Comparison of ENCODE assay signal across 25 cellular contexts in genomic region chr4:69735119-69735518, GRCh38. TPM values are rescaled to one million over a fixed set of nuclear protein-coding genes. Genes with fewer than 3 reads are reported as not detected.
"Had no signal": no experiment of that assay in that cellular context is flagged by ENCODE, and none has a peak within 500 bp of the region (broad histone marks: within the 10 kb centered on the region; RNA-seq: fewer than 3 reads in every experiment).

No MANE protein-coding gene starts in this region.

- H3K9me3 ChIP-seq: Peyer's patch, SJSA1 had no signal

- H3K4me3 ChIP-seq: K562, PC-9, Peyer's patch, SJSA1, SK-N-MC had no signal

- H3K9ac ChIP-seq: KMS-11 had no signal

- H3K27ac ChIP-seq: HL-60, KMS-11, PC-9, Peyer's patch, SJSA1, SK-N-MC had no signal

- H2AFZ ChIP-seq: PC-9 had no signal

- H3K36me3 ChIP-seq: Peyer's patch, SJSA1 had no signal

- ATAC-seq: K562 had no signal

- H3K27me3 ChIP-seq: Peyer's patch, SJSA1 had no signal

- H3K4me1 ChIP-seq: Peyer's patch, SJSA1 had no signal

- H3K4me2 ChIP-seq: KMS-11, PC-9 had no signal

- DNase-seq: Kasumi-1, MM.1S, NCI-H1092 treated with DMSO at 0.1 percent for 48 hours, NCI-H1417, NCI-H1436 treated with DMSO at 0.1 percent for 48 hours, NCI-H1694, NCI-H187 treated with DMSO at 0.1 percent for 48 hours, NCI-H2029 treated with DMSO at 0.1 percent for 48 hours, NCI-H2227 treated with DMSO at 0.1 percent for 48 hours, NCI-H446, NCI-H510A, NCI-H524 treated with DMSO at 0.1 percent for 48 hours, NCI-H69, NCI-H774, Peyer's patch, Right ventricle myocardium superior, SIG-M5 had no signal

RNA-seq across cellular contexts. Expression of gene SULT1B1, which starts 25.3 kb away (rescaled TPM):
- total RNA-seq: M059J, RPMI7951, SJSA1 had no signal
- polyA plus RNA-seq: K562 had no signal
